In genomic region chr1:163022129-163022528, GRCh38 we compare ENCODE assay signal across 9 cellular contexts. TPM values are rescaled to one million over a fixed set of nuclear protein-coding genes. Genes with fewer than 3 reads are reported as not detected.
"Had no signal": no experiment of that assay in that cellular context is flagged by ENCODE, and none has a peak within 500 bp of the region (broad histone marks: within the 10 kb centered on the region; RNA-seq: fewer than 3 reads in every experiment).

No MANE protein-coding gene starts in this region.

- H3K4me3 Mint-ChIP-seq: GM23338, H9, HFFc6 had no signal

- H3K27ac Mint-ChIP-seq: GM23338, H9, HFFc6 had no signal

- H3K27ac ChIP-seq: HL-60 had no signal

- DNase-seq: H9, HCEC 1CT, HFFc6, IMR-90, KG1 had no signal

- H3K4me3 ChIP-seq: GM23338, K562 had no signal

RNA-seq across cellular contexts. Expression of gene RGS4, which starts 47.0 kb away (rescaled TPM):
- total RNA-seq: H9, HepG2, K562 had no signal
- polyA plus RNA-seq: HepG2, K562 had no signal
